ENCODE assay signal across 9 cellular contexts in genomic region chr19:9917322-9917721, GRCh38. TPM values are rescaled to one million over a fixed set of nuclear protein-coding genes. Genes with fewer than 3 reads are reported as not detected.
A peak's percentile ranks its signal among the peaks of the same experiment; 100 is the strongest.
DNase-seq lines count a peak whose midpoint lies in the region; ATAC-seq and TF ChIP-seq lines count a peak whose summit lies in the region.
"Had no signal": no experiment of that assay in that cellular context is flagged by ENCODE, and none has a peak within 500 bp of the region (broad histone marks: within the 10 kb centered on the region; RNA-seq: fewer than 3 reads in every experiment).

No MANE protein-coding gene starts in this region.

- H3K9me3 ChIP-seq in NT2/D1 (ENCODE audit: insufficient read depth, low read length) = no peaks in the 10 kb centered on the region
- no peaks in the 10 kb centered on the region for H3K9me3 ChIP-seq in colonic mucosa
- H3K9me3 ChIP-seq in tibial artery = no peaks in the 10 kb centered on the region

- H3K36me3 ChIP-seq in NT2/D1 (ENCODE audit: insufficient read depth, insufficient read length, low read length) = no peaks in the 10 kb centered on the region
- no peaks in the 10 kb centered on the region for H3K36me3 ChIP-seq in colonic mucosa
- H3K36me3 ChIP-seq in tibial artery = no peaks in the 10 kb centered on the region

- peak overlapping the region; percentile 55 to 70 (median 61) for H3K4me3 Mint-ChIP-seq in nephron
- H3K4me3 Mint-ChIP-seq: stimulated activated naive CD8-positive, alpha-beta T cell treated with anti-CD3 and anti-CD28 coated beads, Interleukin-15, Interleukin-2, amounts not matched to agents 100 ng/mL and 50 ng/mL, for 24 hours had no signal

- TF ChIP-seq CTCF in colonic mucosa (IDR thresholded peaks at IDR 0.05) (no peak), nephron (IDR thresholded peaks at IDR 0.05; ENCODE audit: unreplicated experiment in 3 of 3) (no peak), tibial artery (IDR thresholded peaks at IDR 0.05) (no peak)

- no peaks in the 10 kb centered on the region for H3K9me3 Mint-ChIP-seq in nephron
- H3K9me3 Mint-ChIP-seq: stimulated activated naive CD8-positive, alpha-beta T cell treated with anti-CD3 and anti-CD28 coated beads, Interleukin-15, Interleukin-2, amounts not matched to agents 100 ng/mL and 50 ng/mL, for 24 hours had no signal

- H3K36me3 Mint-ChIP-seq in nephron (ENCODE audit: low read depth) = peaks cover 6% of the 10 kb centered on the region

- no peak for ATAC-seq in HG03280 (IDR thresholded peaks at IDR 0.05; ENCODE audit: unreplicated experiment)

- H3K27ac Mint-ChIP-seq in nephron = no peak overlapping the region
- H3K27ac Mint-ChIP-seq: stimulated activated naive CD8-positive, alpha-beta T cell treated with anti-CD3 and anti-CD28 coated beads, Interleukin-15, Interleukin-2, amounts not matched to agents 100 ng/mL and 50 ng/mL, for 24 hours had no signal

- intact Hi-C loops in colonic mucosa (cut with DNase I) = no loop called here
- intact Hi-C loops in tibial artery (cut with DNase I; ENCODE audit: low total_unique reads) = no loop called here

- DNase-seq in NCI-H748 (lab: John Stamatoyannopoulos, UW; ENCODE audit: unreplicated experiment) (peak; percentile 38), NCI-H748 treated with DMSO at 0.1 percent for 48 hours (lab: John Stamatoyannopoulos, UW) (no peak), NT2/D1 (ENCODE audit: low read depth, low spot score) (no peak), colonic mucosa (peak; percentile 35), tibial artery (no peak)
- no peak for DNase-seq in stimulated activated naive CD4-positive, alpha-beta T cell treated with Interleukin-2 at 50 U/mL for 16 hours (lab: John Stamatoyannopoulos, UW)

- no peak overlapping the region for H3K27ac ChIP-seq in colonic mucosa
- H3K27ac ChIP-seq in tibial artery = no peak overlapping the region

- H3K27me3 ChIP-seq in NT2/D1 (ENCODE audit: insufficient read depth, insufficient read length) = no peaks in the 10 kb centered on the region
- H3K27me3 ChIP-seq in colonic mucosa = peaks cover 20% of the 10 kb centered on the region
- peaks cover 0 to 62% of the 10 kb centered on the region in 2 donors for H3K27me3 ChIP-seq in tibial artery

- H3K4me1 Mint-ChIP-seq in nephron = peaks cover 19% of the 10 kb centered on the region

- no peaks in the 10 kb centered on the region for H3K4me1 ChIP-seq in NT2/D1 (ENCODE audit: insufficient read depth, insufficient read length)
- no peaks in the 10 kb centered on the region for H3K4me1 ChIP-seq in colonic mucosa
- H3K4me1 ChIP-seq in tibial artery = peaks cover 0 to 20% (median 19%) of the 10 kb centered on the region in 4 donors

- H3K4me3 ChIP-seq in NT2/D1 (ENCODE audit: insufficient read length, low read depth) (no peak overlapping the region), colonic mucosa (no peak overlapping the region), tibial artery (no peak overlapping the region)

- no peaks in the 10 kb centered on the region for H3K27me3 Mint-ChIP-seq in nephron (ENCODE audit: low read depth)

- peak overlapping the region; percentile 22 for H3K9ac ChIP-seq in NT2/D1 (ENCODE audit: insufficient read length, low read depth)
- no peak overlapping the region for H3K9ac ChIP-seq in colonic mucosa (ENCODE audit: low read depth in 2 of 2, low read length in 2 of 2)

RNA-seq across cellular contexts. Expression of gene OLFM2, which starts 19.0 kb away (rescaled TPM):
- 1 to 10 TPM; 1.2 to 1.9 TPM for total RNA-seq in colonic mucosa

Comparison
In these comparisons a context has a peak if more than half of its experiments do, and no peak if none do; other contexts are left out.
1. DNase-seq: peak in NCI-H748 (single experiment) and colonic mucosa (single experiment); none in NCI-H748 treated with DMSO at 0.1 percent for 48 hours (single experiment), NT2/D1 (single experiment), stimulated activated naive CD4-positive, alpha-beta T cell treated with Interleukin-2 at 50 U/mL for 16 hours (single experiment) and tibial artery (0 of 2).